ENCODE assay signal across 9 cellular contexts in genomic region chr20:63706027-63706695, GRCh38. TPM values are rescaled to one million over a fixed set of nuclear protein-coding genes. Genes with fewer than 3 reads are reported as not detected.
DNase-seq lines count a peak whose midpoint lies in the region; ATAC-seq and TF ChIP-seq lines count a peak whose summit lies in the region.
"Had no signal": no experiment of that assay in that cellular context is flagged by ENCODE, and none has a peak within 500 bp of the region (broad histone marks: within the 10 kb centered on the region; RNA-seq: fewer than 3 reads in every experiment).

No MANE protein-coding gene starts in this region.

- H3K4ac ChIP-seq in IMR-90 (ENCODE audit: low read depth, low read length) = peak overlapping the region; percentile 94

- 0 out of 2 replicates have a peak overlapping the region, but pooled peaks have one; percentile 60 for H4K91ac ChIP-seq in IMR-90 (ENCODE audit: insufficient read depth, low read depth, low read length)

- H3K9ac ChIP-seq in IMR-90 (ENCODE audit: low read depth, low read length) = peak overlapping the region; percentile 79; the same call in 1 of the 2 replicates

- peaks cover 14% of the 10 kb centered on the region for H3K36me3 Mint-ChIP-seq in chondrocyte (ENCODE audit: low read depth)
- peaks cover 7% of the 10 kb centered on the region for H3K36me3 Mint-ChIP-seq in natural killer cell treated with Interleukin-12 subunit alpha and Interleukin-12 subunit beta and Interleukin-15 and Interleukin-18, amount 100 ng/mL, for 72 hours

- no peak for TF ChIP-seq RAD21 in IMR-90 (IDR thresholded peaks at IDR 0.05; ENCODE audit: low read length)

- no peak overlapping the region for H3K56ac ChIP-seq in IMR-90 (ENCODE audit: extremely low read depth, insufficient read depth, low read length)

- H2BK20ac ChIP-seq in IMR-90 (ENCODE audit: low read depth, low read length) = no peak overlapping the region

- no peaks in the 10 kb centered on the region for H3K27me3 Mint-ChIP-seq in chondrocyte (ENCODE audit: low read depth)
- H3K27me3 Mint-ChIP-seq in natural killer cell treated with Interleukin-12 subunit alpha and Interleukin-12 subunit beta and Interleukin-15 and Interleukin-18, amount 100 ng/mL, for 72 hours = no peaks in the 10 kb centered on the region

- peak overlapping the region; percentile 92 for H3K4me2 ChIP-seq in IMR-90 (ENCODE audit: low read depth, low read length)

- no peaks in the 10 kb centered on the region for H3K9me3 Mint-ChIP-seq in chondrocyte (ENCODE audit: low read depth)
- H3K9me3 Mint-ChIP-seq in natural killer cell treated with Interleukin-12 subunit alpha and Interleukin-12 subunit beta and Interleukin-15 and Interleukin-18, amount 100 ng/mL, for 72 hours = no peaks in the 10 kb centered on the region

- H2BK5ac ChIP-seq in IMR-90 (ENCODE audit: low read depth, low read length, poor library complexity, severe bottlenecking) = peak overlapping the region; percentile 77

- H4K5ac ChIP-seq in IMR-90 (ENCODE audit: low read depth, low read length) = no peak overlapping the region; the same call in 1 of the 2 replicates

- DNase-seq in BJ (ENCODE audit: low read depth) = no peak
- DNase-seq in IMR-90 = no peak
- peak; percentile 76 for DNase-seq in chondrocyte (ENCODE audit: low spot score)
- DNase-seq in natural killer cell treated with Interleukin-12 subunit alpha and Interleukin-12 subunit beta and Interleukin-15 and Interleukin-18, amount 100 ng/mL, for 72 hours (ENCODE audit: low spot score) = no peak
- no peak for DNase-seq in NCI-H345 treated with DMSO at 0.1 percent for 48 hours (lab: John Stamatoyannopoulos, UW; ENCODE audit: unreplicated experiment)
- no peak for DNase-seq in ecto neural progenitor cell (ENCODE audit: low spot score)
- DNase-seq in stimulated activated naive CD4-positive, alpha-beta T cell treated with Interleukin-2 at 50 U/mL for 16 hours (lab: John Stamatoyannopoulos, UW) = no peak
- DNase-seq: NCI-H1092 had no signal

- no peaks in the 10 kb centered on the region for H3K9me3 ChIP-seq in IMR-90 (ENCODE audit: control insufficient read depth, insufficient read depth, low read length)

- in situ Hi-C loops in IMR-90 (cut with MboI; ENCODE audit: low sequenced_read_pairs) = loop anchor here (10.0 kb wide), 1 partner anchor 159 kb away; the partner anchor contains the start of genes ABHD16B and TPD52L2

- peak overlapping the region; percentile 69 to 93; a peak in 3 of 4 replicates for H4K8ac ChIP-seq in IMR-90 (ENCODE audit: low read depth in 2 of 2, low read length in 2 of 2)

- POLR2A ChIA-PET in BJ (lab: Charles Lee) = no interaction called here
- POLR2A ChIA-PET in IMR-90 (lab: Charles Lee; ENCODE audit: unreplicated experiment) = no interaction called here

- H3K4me1 Mint-ChIP-seq in chondrocyte (ENCODE audit: low read depth) = peaks cover 36% of the 10 kb centered on the region
- H3K4me1 Mint-ChIP-seq in natural killer cell treated with Interleukin-12 subunit alpha and Interleukin-12 subunit beta and Interleukin-15 and Interleukin-18, amount 100 ng/mL, for 72 hours (ENCODE audit: low read depth in 2 of 2) = peaks cover 28 to 29% of the 10 kb centered on the region in 2 donors

- peak overlapping the region; percentile 82 for H3K27ac Mint-ChIP-seq in chondrocyte (ENCODE audit: unreplicated experiment)
- H3K27ac Mint-ChIP-seq in natural killer cell treated with Interleukin-12 subunit alpha and Interleukin-12 subunit beta and Interleukin-15 and Interleukin-18, amount 100 ng/mL, for 72 hours = peak overlapping the region; percentile 62 to 83

- CTCF ChIA-PET in BJ (lab: Yijun Ruan, JAX) = no interaction called here
- CTCF ChIA-PET in IMR-90 (lab: Yijun Ruan, JAX) = no interaction called here

- whole genome bisulfite sequencing in IMR-90 (ENCODE audit: extremely low coverage in 2 of 2, insufficient read length in 1 of 2), 2 experiments = 80% methylated on average over 1 of the region's 12 CpGs; no CpG with 5 or more reads in 1 of the 2 experiments

- H2AK5ac ChIP-seq in IMR-90 (ENCODE audit: low read depth, low read length) = peak overlapping the region; percentile 98

- no peak for TF ChIP-seq CTCF in BJ (IDR thresholded peaks at IDR 0.05; ENCODE audit: insufficient read depth, low read depth, low read length)
- no peak for TF ChIP-seq CTCF in IMR-90 (conservative IDR thresholded peaks at IDR 0.05; ENCODE audit: low read depth, low read length)
- no peak for TF ChIP-seq CTCF in chondrocyte (IDR thresholded peaks at IDR 0.05)

- BruUV-seq in IMR-90 (replicated peaks; lab: Mats Ljungman, UMichigan) = no TSS peak

- no peaks in the 10 kb centered on the region for H3K27me3 ChIP-seq in BJ (ENCODE audit: control insufficient read depth, insufficient read depth, low read length)
- H3K27me3 ChIP-seq in IMR-90 (ENCODE audit: control insufficient read depth, insufficient read depth, low read length) = no peaks in the 10 kb centered on the region

- no peak overlapping the region for H2BK120ac ChIP-seq in IMR-90 (ENCODE audit: low read depth, low read length)

- H3K36me3 ChIP-seq in BJ (ENCODE audit: control insufficient read depth, insufficient read depth, low read length) (peaks cover 26% of the 10 kb centered on the region), IMR-90 (ENCODE audit: control insufficient read depth, insufficient read depth, low read length) (peaks cover 39% of the 10 kb centered on the region)

- 0 out of 2 replicates have a peak overlapping the region, but pooled peaks have one; percentile 81 for H3K23ac ChIP-seq in IMR-90 (ENCODE audit: low read depth, low read length)

- ATAC-seq in IMR-90 (ENCODE audit: low read depth) = no peak
- ATAC-seq in natural killer cell treated with Interleukin-12 subunit alpha and Interleukin-12 subunit beta and Interleukin-15 and Interleukin-18, amount 100 ng/mL, for 72 hours = no peak
- no peak for ATAC-seq in GM21786 (IDR thresholded peaks at IDR 0.05; ENCODE audit: unreplicated experiment)

- dilution Hi-C loops in IMR-90 (cut with HindIII; ENCODE audit: low sequenced_read_pairs, unreplicated experiment) = no loop called here

- peaks cover 18 to 76% of the 10 kb centered on the region in 2 experiments for H3K79me1 ChIP-seq in IMR-90 (ENCODE audit: low read depth in 1 of 2, low read length in 2 of 2)

- H2AK9ac ChIP-seq in IMR-90 (replicated peaks; ENCODE audit: low read depth, low read length, poor library complexity) = peak overlapping the region; percentile 98

- peak overlapping the region; percentile 82; the same call in 1 of the 2 replicates for H3K27ac ChIP-seq in IMR-90 (ENCODE audit: insufficient read depth, low read length)

- H3K18ac ChIP-seq in IMR-90 (ENCODE audit: low read depth, low read length) = no peak overlapping the region

- H3K4me1 ChIP-seq in IMR-90 (ENCODE audit: control insufficient read depth, insufficient read depth, low read length) = peaks cover 10% of the 10 kb centered on the region

- intact Hi-C loops in IMR-90 (cut with micrococcal nuclease) = loop anchor here (2.0 kb wide), 1 partner anchor 159 kb away; the partner anchor contains the start of gene TPD52L2

- 0 out of 2 replicates have a peak overlapping the region, but pooled peaks have one; percentile 92 for H3K14ac ChIP-seq in IMR-90 (replicated peaks; ENCODE audit: low read depth, low read length)

- H3K4me3 ChIP-seq in BJ (ENCODE audit: low read depth, low read length) (peak overlapping the region; percentile 88), IMR-90 (ENCODE audit: insufficient read depth, low read depth, low read length) (peak overlapping the region; percentile 84; the same call in 1 of the 2 replicates)

- H3K4me3 Mint-ChIP-seq in chondrocyte (ENCODE audit: unreplicated experiment) = peak overlapping the region; percentile 86
- H3K4me3 Mint-ChIP-seq in natural killer cell treated with Interleukin-12 subunit alpha and Interleukin-12 subunit beta and Interleukin-15 and Interleukin-18, amount 100 ng/mL, for 72 hours = peak overlapping the region; percentile 89

- no peak overlapping the region for H2BK15ac ChIP-seq in IMR-90 (ENCODE audit: low read depth, low read length)

- H2AFZ ChIP-seq in IMR-90 (replicated peaks; ENCODE audit: low read length, poor library complexity) = peak overlapping the region; percentile 98

- no peak for TF ChIP-seq POLR2A in IMR-90 (IDR thresholded peaks at IDR 0.05; ENCODE audit: low read depth, low read length)

- no peaks in the 10 kb centered on the region for H3K9me1 ChIP-seq in IMR-90 (ENCODE audit: insufficient read depth, low read length)

- no peaks in the 10 kb centered on the region; the same call in 1 of the 2 replicates for H4K20me1 ChIP-seq in IMR-90 (ENCODE audit: insufficient read depth, low read length)

RNA-seq across cellular contexts. Expression of gene ARFRP1, which starts 1.6 kb away (rescaled TPM):
- polyA plus RNA-seq in BJ (2011; rRNA removed) (29.3 and 41.9 TPM in 2 replicates), IMR-90 (2012; rRNA removed) (36.3 and 36.6 TPM in 2 replicates)
- polyA minus RNA-seq in BJ (2011; rRNA and poly(A)+ RNA removed) = 14.8 and 16.4 TPM in 2 replicates
- total RNA-seq in IMR-90 (2012; rRNA removed) (25.3 and 29.2 TPM in 2 replicates), chondrocyte (37.8 to 47.4 TPM (median 39.8 TPM) in 3 replicates)
- 36.7 and 61.6 TPM in 2 replicates for polyA plus RNA-seq in IMR-90 (2012; cell fraction: cytosol; rRNA removed)
- 102 and 139 TPM in 2 replicates for polyA plus RNA-seq in IMR-90 (2012; cell fraction: nucleus; rRNA removed; ENCODE audit: low replicate concordance)
- 10 to 100 TPM; 52.4 to 87.0 TPM for total RNA-seq in natural killer cell treated with Interleukin-12 subunit alpha and Interleukin-12 subunit beta and Interleukin-15 and Interleukin-18, amount 100 ng/mL, for 72 hours

RNA-seq across cellular contexts. Expression of gene ZGPAT, which starts 1.7 kb away (rescaled TPM):
- 9.4 and 15.9 TPM in 2 replicates for polyA plus RNA-seq in BJ (2011; rRNA removed)
- 5.9 and 12.5 TPM in 2 replicates for polyA minus RNA-seq in BJ (2011; rRNA and poly(A)+ RNA removed)
- total RNA-seq in IMR-90 (2012; rRNA removed) = 13.4 and 15.6 TPM in 2 replicates
- 20.2 and 21.1 TPM in 2 replicates for polyA plus RNA-seq in IMR-90 (2012; rRNA removed)
- polyA plus RNA-seq in IMR-90 (2012; cell fraction: cytosol; rRNA removed) = 18.9 and 24.7 TPM in 2 replicates
- 80.8 and 206 TPM in 2 replicates for polyA plus RNA-seq in IMR-90 (2012; cell fraction: nucleus; rRNA removed; ENCODE audit: low replicate concordance)
- total RNA-seq in chondrocyte = 19.2 to 25.6 TPM (median 20.6 TPM) in 3 replicates
- 10 to 100 TPM; 40.8 to 53.0 TPM for total RNA-seq in natural killer cell treated with Interleukin-12 subunit alpha and Interleukin-12 subunit beta and Interleukin-15 and Interleukin-18, amount 100 ng/mL, for 72 hours

RNA-seq across cellular contexts. Expression of gene TNFRSF6B, which starts 9.7 kb away (rescaled TPM):
- polyA plus RNA-seq in BJ (2011; rRNA removed) (2.1 and 3.2 TPM in 2 replicates), IMR-90 (2012; rRNA removed) (11.0 and 12.0 TPM in 2 replicates)
- polyA minus RNA-seq in BJ (2011; rRNA and poly(A)+ RNA removed) = 0.46 TPM in 1 of 2 replicates, not detected in the other
- total RNA-seq in IMR-90 (2012; rRNA removed) (1.1 and 1.3 TPM in 2 replicates), chondrocyte (0.79 to 0.99 TPM in 2 of 3 replicates, not detected in the other)
- polyA plus RNA-seq in IMR-90 (2012; cell fraction: cytosol; rRNA removed) = 3.7 and 18.0 TPM in 2 replicates
- 22.6 and 133 TPM in 2 replicates for polyA plus RNA-seq in IMR-90 (2012; cell fraction: nucleus; rRNA removed; ENCODE audit: low replicate concordance)
- not detected for total RNA-seq in natural killer cell treated with Interleukin-12 subunit alpha and Interleukin-12 subunit beta and Interleukin-15 and Interleukin-18, amount 100 ng/mL, for 72 hours

RNA-seq across cellular contexts. Expression of gene LIME1, which starts 30.3 kb away (rescaled TPM):
- polyA plus RNA-seq in BJ (2011; rRNA removed) (1.7 and 2.5 TPM in 2 replicates), IMR-90 (2012; rRNA removed) (7.8 and 11.9 TPM in 2 replicates)
- 0.47 and 0.67 TPM in 2 replicates for polyA minus RNA-seq in BJ (2011; rRNA and poly(A)+ RNA removed)
- total RNA-seq in IMR-90 (2012; rRNA removed) (0.28 and 0.36 TPM in 2 replicates), chondrocyte (6.8 to 9.7 TPM (median 7.1 TPM) in 3 replicates)
- polyA plus RNA-seq in IMR-90 (2012; cell fraction: cytosol; rRNA removed) = 3.9 and 6.3 TPM in 2 replicates
- 79.5 and 363 TPM in 2 replicates for polyA plus RNA-seq in IMR-90 (2012; cell fraction: nucleus; rRNA removed; ENCODE audit: low replicate concordance)
- 10 to 100 TPM in 1 of 2 donors, 1 to 10 TPM in 1; 9.3 to 15.7 TPM for total RNA-seq in natural killer cell treated with Interleukin-12 subunit alpha and Interleukin-12 subunit beta and Interleukin-15 and Interleukin-18, amount 100 ng/mL, for 72 hours

RNA-seq across cellular contexts. Expression of gene SLC2A4RG, which starts 33.4 kb away (rescaled TPM):
- polyA plus RNA-seq in BJ (2011; rRNA removed) (36.6 and 52.0 TPM in 2 replicates), IMR-90 (2012; rRNA removed) (50.3 and 71.4 TPM in 2 replicates)
- polyA minus RNA-seq in BJ (2011; rRNA and poly(A)+ RNA removed) = 14.7 and 26.1 TPM in 2 replicates
- total RNA-seq in IMR-90 (2012; rRNA removed) (5.0 and 8.1 TPM in 2 replicates), chondrocyte (90.7 to 105 TPM (median 101 TPM) in 3 replicates)
- polyA plus RNA-seq in IMR-90 (2012; cell fraction: cytosol; rRNA removed) = 56.6 and 65.4 TPM in 2 replicates
- polyA plus RNA-seq in IMR-90 (2012; cell fraction: nucleus; rRNA removed; ENCODE audit: low replicate concordance) = 199 and 567 TPM in 2 replicates
- 10 to 100 TPM; 21.0 to 31.1 TPM for total RNA-seq in natural killer cell treated with Interleukin-12 subunit alpha and Interleukin-12 subunit beta and Interleukin-15 and Interleukin-18, amount 100 ng/mL, for 72 hours
